Comparison of ENCODE assay signal across 18 cellular contexts in genomic region chr5:69315972-69316371, GRCh38.
"Had no signal": no experiment of that assay in that cellular context is flagged by ENCODE, and none has a peak within 500 bp of the region (broad histone marks: within the 10 kb centered on the region; RNA-seq: fewer than 3 reads in every experiment).

No MANE protein-coding gene starts in this region.

- H3K27me3 ChIP-seq: SJCRH30 had no signal

- H3K9me3 ChIP-seq: SJCRH30 had no signal

- H3K27ac ChIP-seq: SJCRH30 had no signal

- H3K4me3 ChIP-seq: SJCRH30 had no signal

- H3K4me1 ChIP-seq: SJCRH30 had no signal

- DNase-seq: KBM-7, MV-4-11, NCI-H1048, NCI-H1105, NCI-H1417, NCI-H1436 treated with DMSO at 0.1 percent for 48 hours, NCI-H1694, NCI-H187 treated with DMSO at 0.1 percent for 48 hours, NCI-H2029 treated with DMSO at 0.1 percent for 48 hours, NCI-H2171 treated with DMSO at 0.1 percent for 48 hours, NCI-H345, NCI-H446 treated with DMSO at 0.1 percent for 48 hours, NCI-H510A treated with DMSO at 0.1 percent for 48 hours, NCI-H526, RPMI8226, SHP77 treated with DMSO at 0.1 percent for 48 hours, SJCRH30 had no signal

- H3K36me3 ChIP-seq: SJCRH30 had no signal

- ATAC-seq: SK-N-SH treated with all-trans-retinoic acid at 6 μM for 48 hours had no signal
